1 cellular context compared by ENCODE assay signal in genomic region chr19:7488736-7489353, GRCh38.
TF ChIP-seq lines count a peak whose summit lies in the region.

Gene PEX11G, minus strand, starts transcription at chr19:7489035. Its CDS starts 25 bp downstream, at chr19:7489010.

TF ChIP-seq in K562, 482 proteins besides CTCF, POLR2A, EP300 and RAD21 (continued from another document and continues in another):
- peak; percentile 66; the same call in 1 of the 2 replicates for TF ChIP-seq NBN (IDR thresholded peaks at IDR 0.05; ENCODE audit: low read depth)
- TF ChIP-seq KHSRP (IDR thresholded peaks at IDR 0.05) = peak; percentile 85; the same call in 1 of the 2 replicates
- TF ChIP-seq SOX6 (IDR thresholded peaks at IDR 0.05) = peak; percentile 46; the same call in 1 of the 2 replicates
- peak; percentile 70 for TF ChIP-seq L3MBTL2 (IDR thresholded peaks at IDR 0.05)
- peak; percentile 34; the same call in 1 of the 2 replicates for TF ChIP-seq SMAD4 (CRISPR knock-in tag; conservative IDR thresholded peaks at IDR 0.05)
- TF ChIP-seq, protein P1, sequence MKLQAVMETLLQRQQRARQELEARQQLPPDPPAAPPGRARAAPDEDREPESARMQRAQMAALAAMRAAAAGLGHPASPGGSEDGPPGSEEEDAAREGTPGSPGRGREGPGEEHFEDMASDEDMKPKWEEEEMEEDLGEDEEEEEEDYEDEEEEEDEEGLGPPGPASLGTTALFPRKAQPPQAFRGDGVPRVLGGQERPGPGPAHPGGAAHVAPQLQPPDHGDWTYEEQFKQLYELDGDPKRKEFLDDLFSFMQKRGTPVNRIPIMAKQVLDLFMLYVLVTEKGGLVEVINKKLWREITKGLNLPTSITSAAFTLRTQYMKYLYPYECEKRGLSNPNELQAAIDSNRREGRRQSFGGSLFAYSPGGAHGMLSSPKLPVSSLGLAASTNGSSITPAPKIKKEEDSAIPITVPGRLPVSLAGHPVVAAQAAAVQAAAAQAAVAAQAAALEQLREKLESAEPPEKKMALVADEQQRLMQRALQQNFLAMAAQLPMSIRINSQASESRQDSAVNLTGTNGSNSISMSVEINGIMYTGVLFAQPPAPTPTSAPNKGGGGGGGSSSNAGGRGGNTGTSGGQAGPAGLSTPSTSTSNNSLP (IDR thresholded peaks at IDR 0.05; ENCODE audit: borderline replicate concordance, low read depth, low read length) = no peak
- TF ChIP-seq POLR2B (IDR thresholded peaks at IDR 0.05; ENCODE audit: low read depth, partially characterized antibody) = peak; percentile 69
- TF ChIP-seq PHF8 (IDR thresholded peaks at IDR 0.05; ENCODE audit: borderline replicate concordance, low read length) = peak; percentile 93
- TF ChIP-seq ZBTB12 (CRISPR knock-in tag; IDR thresholded peaks at IDR 0.05) = peak; percentile 96
- TF ChIP-seq RB1 (IDR thresholded peaks at IDR 0.05; ENCODE audit: low read depth) = peak; percentile 76
- peak; percentile 81 for TF ChIP-seq ATF2 (CRISPR knock-in tag; IDR thresholded peaks at IDR 0.05)
- TF ChIP-seq DIDO1 (tag; IDR thresholded peaks at IDR 0.05; ENCODE audit: low read depth) = no peak
- TF ChIP-seq CREM (IDR thresholded peaks at IDR 0.05; ENCODE audit: low read depth) = peak; percentile 99
- TF ChIP-seq JUND (IDR thresholded peaks at IDR 0.05; ENCODE audit: borderline replicate concordance, low read depth, low read length) = peak; percentile 88
- no peak; the same call in 2 of the 3 replicates for TF ChIP-seq JUND (tag; IDR thresholded peaks at IDR 0.05; ENCODE audit: borderline replicate concordance, low read depth, low read length)
- no peak for TF ChIP-seq ZNF354B (CRISPR knock-in tag; IDR thresholded peaks at IDR 0.05)
- TF ChIP-seq ZBTB8A (IDR thresholded peaks at IDR 0.05; ENCODE audit: partially characterized antibody) = no peak
- 0 out of 2 replicates have a peak, but pooled peaks have one; percentile 26 for TF ChIP-seq GATAD2B (IDR thresholded peaks at IDR 0.05; ENCODE audit: borderline replicate concordance)
- TF ChIP-seq GTF2E2 (tag; IDR thresholded peaks at IDR 0.05) = 0 out of 2 replicates have a peak, but pooled peaks have one; percentile 49
- peak; percentile 43; the same call in 1 of the 2 replicates for TF ChIP-seq CTBP1 (IDR thresholded peaks at IDR 0.05; ENCODE audit: borderline replicate concordance)
- TF ChIP-seq RBM25 (IDR thresholded peaks at IDR 0.05; ENCODE audit: low read depth, low read length, severe bottlenecking) = peak; percentile 30
- TF ChIP-seq ARID4B (CRISPR knock-in tag; IDR thresholded peaks at IDR 0.05) = peak; percentile 30; the same call in 1 of the 2 replicates
- TF ChIP-seq THAP7 (CRISPR knock-in tag; IDR thresholded peaks at IDR 0.05) = peak; percentile 38; the same call in 1 of the 2 replicates
- TF ChIP-seq, protein P2, sequence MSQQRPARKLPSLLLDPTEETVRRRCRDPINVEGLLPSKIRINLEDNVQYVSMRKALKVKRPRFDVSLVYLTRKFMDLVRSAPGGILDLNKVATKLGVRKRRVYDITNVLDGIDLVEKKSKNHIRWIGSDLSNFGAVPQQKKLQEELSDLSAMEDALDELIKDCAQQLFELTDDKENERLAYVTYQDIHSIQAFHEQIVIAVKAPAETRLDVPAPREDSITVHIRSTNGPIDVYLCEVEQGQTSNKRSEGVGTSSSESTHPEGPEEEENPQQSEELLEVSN (IDR thresholded peaks at IDR 0.05; ENCODE audit: borderline replicate concordance in 1 of 2, extremely low read depth in 1 of 2, insufficient read depth in 1 of 2, insufficient read length in 1 of 2, low read depth in 1 of 2, low read length in 1 of 2, poor library complexity in 1 of 2, severe bottlenecking in 1 of 2) = peak; percentile 22 to 45
- TF ChIP-seq ZNF699 (CRISPR knock-in tag; IDR thresholded peaks at IDR 0.05; ENCODE audit: insufficient replicate concordance) = no peak
- TF ChIP-seq MNT (conservative IDR thresholded peaks at IDR 0.05) = peak; percentile 65 to 81
- TF ChIP-seq TBL1XR1 (IDR thresholded peaks at IDR 0.05; ENCODE audit: low read length in 2 of 2) = peak in 1 of 2 experiments; percentile 90; a peak in 2 of 4 replicates
- TF ChIP-seq, protein P3, sequence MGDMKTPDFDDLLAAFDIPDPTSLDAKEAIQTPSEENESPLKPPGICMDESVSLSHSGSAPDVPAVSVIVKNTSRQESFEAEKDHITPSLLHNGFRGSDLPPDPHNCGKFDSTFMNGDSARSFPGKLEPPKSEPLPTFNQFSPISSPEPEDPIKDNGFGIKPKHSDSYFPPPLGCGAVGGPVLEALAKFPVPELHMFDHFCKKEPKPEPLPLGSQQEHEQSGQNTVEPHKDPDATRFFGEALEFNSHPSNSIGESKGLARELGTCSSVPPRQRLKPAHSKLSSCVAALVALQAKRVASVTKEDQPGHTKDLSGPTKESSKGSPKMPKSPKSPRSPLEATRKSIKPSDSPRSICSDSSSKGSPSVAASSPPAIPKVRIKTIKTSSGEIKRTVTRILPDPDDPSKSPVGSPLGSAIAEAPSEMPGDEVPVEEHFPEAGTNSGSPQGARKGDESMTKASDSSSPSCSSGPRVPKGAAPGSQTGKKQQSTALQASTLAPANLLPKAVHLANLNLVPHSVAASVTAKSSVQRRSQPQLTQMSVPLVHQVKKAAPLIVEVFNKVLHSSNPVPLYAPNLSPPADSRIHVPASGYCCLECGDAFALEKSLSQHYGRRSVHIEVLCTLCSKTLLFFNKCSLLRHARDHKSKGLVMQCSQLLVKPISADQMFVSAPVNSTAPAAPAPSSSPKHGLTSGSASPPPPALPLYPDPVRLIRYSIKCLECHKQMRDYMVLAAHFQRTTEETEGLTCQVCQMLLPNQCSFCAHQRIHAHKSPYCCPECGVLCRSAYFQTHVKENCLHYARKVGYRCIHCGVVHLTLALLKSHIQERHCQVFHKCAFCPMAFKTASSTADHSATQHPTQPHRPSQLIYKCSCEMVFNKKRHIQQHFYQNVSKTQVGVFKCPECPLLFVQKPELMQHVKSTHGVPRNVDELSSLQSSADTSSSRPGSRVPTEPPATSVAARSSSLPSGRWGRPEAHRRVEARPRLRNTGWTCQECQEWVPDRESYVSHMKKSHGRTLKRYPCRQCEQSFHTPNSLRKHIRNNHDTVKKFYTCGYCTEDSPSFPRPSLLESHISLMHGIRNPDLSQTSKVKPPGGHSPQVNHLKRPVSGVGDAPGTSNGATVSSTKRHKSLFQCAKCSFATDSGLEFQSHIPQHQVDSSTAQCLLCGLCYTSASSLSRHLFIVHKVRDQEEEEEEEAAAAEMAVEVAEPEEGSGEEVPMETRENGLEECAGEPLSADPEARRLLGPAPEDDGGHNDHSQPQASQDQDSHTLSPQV (IDR thresholded peaks at IDR 0.05) = 0 out of 2 replicates have a peak, but pooled peaks have one; percentile 31
- no peak for TF ChIP-seq E2F3 (CRISPR knock-in tag; IDR thresholded peaks at IDR 0.05)
- TF ChIP-seq, protein P4, sequence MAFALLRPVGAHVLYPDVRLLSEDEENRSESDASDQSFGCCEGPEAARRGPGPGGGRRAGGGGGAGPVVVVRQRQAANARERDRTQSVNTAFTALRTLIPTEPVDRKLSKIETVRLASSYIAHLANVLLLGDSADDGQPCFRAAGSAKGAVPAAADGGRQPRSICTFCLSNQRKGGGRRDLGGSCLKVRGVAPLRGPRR (CRISPR knock-in tag; IDR thresholded peaks at IDR 0.05) = no peak
- TF ChIP-seq ARHGAP35 (IDR thresholded peaks at IDR 0.05; ENCODE audit: partially characterized antibody) = no peak
- no peak for TF ChIP-seq HLTF (IDR thresholded peaks at IDR 0.05)
- TF ChIP-seq PML (IDR thresholded peaks at IDR 0.05; ENCODE audit: low read length) = peak; percentile 57; the same call in 1 of the 2 replicates
- peak; percentile 27 to 57; a peak in 1 of 4 replicates for TF ChIP-seq SIN3A (IDR thresholded peaks at IDR 0.05; ENCODE audit: borderline replicate concordance in 2 of 2, control insufficient read depth in 1 of 2, low read depth in 2 of 2, low read length in 2 of 2)
- TF ChIP-seq NKRF (IDR thresholded peaks at IDR 0.05; ENCODE audit: borderline replicate concordance) = peak; percentile 34
- TF ChIP-seq BDP1 (IDR thresholded peaks at IDR 0.05; ENCODE audit: insufficient read depth, insufficient read length) = no peak
- peak; percentile 33 for TF ChIP-seq SAP30 (IDR thresholded peaks at IDR 0.05; ENCODE audit: borderline replicate concordance, insufficient read depth, low read depth, low read length, poor library complexity, severe bottlenecking)
- TF ChIP-seq RFX7 (CRISPR knock-in tag; IDR thresholded peaks at IDR 0.05) = no peak
